In genomic region chr1:184658033-184658432, GRCh38 we compare ENCODE assay signal across 23 cellular contexts.
"Had no signal": no experiment of that assay in that cellular context is flagged by ENCODE, and none has a peak within 500 bp of the region (broad histone marks: within the 10 kb centered on the region; RNA-seq: fewer than 3 reads in every experiment).

No MANE protein-coding gene starts in this region.

- H3K27me3 Mint-ChIP-seq: dendritic cell treated with granulocyte-macrophage colony-stimulating factor and Interleukin-4, amounts not matched to agents 40 ng/mL and 50 ng/mL, for 4 days had no signal

- H3K27me3 ChIP-seq: colonic mucosa, foreskin keratinocyte, gastroesophageal sphincter, heart left ventricle, hepatocyte, left lung had no signal

- H3K27ac ChIP-seq: colonic mucosa, epithelial cell of prostate, foreskin keratinocyte, heart left ventricle, hepatocyte, left lung, lower lobe of right lung had no signal

- H3K4me3 Mint-ChIP-seq: dendritic cell treated with granulocyte-macrophage colony-stimulating factor and Interleukin-4, amounts not matched to agents 40 ng/mL and 50 ng/mL, for 4 days; effector memory CD8-positive, alpha-beta T cell; endodermal cell; immature natural killer cell; mesothelial cell of epicardium; naive B cell had no signal

- H3K27ac Mint-ChIP-seq: dendritic cell treated with granulocyte-macrophage colony-stimulating factor and Interleukin-4, amounts not matched to agents 40 ng/mL and 50 ng/mL, for 4 days; effector memory CD8-positive, alpha-beta T cell; endodermal cell; immature natural killer cell; mesothelial cell of epicardium; naive B cell had no signal

- H2AFZ ChIP-seq: hepatocyte had no signal

- H3K36me3 ChIP-seq: colonic mucosa, gastroesophageal sphincter, heart left ventricle, left lung, lower lobe of right lung had no signal

- H3K4me1 ChIP-seq: colonic mucosa, foreskin keratinocyte, heart left ventricle, left lung, lower lobe of right lung had no signal

- H3K9me3 Mint-ChIP-seq: dendritic cell treated with granulocyte-macrophage colony-stimulating factor and Interleukin-4, amounts not matched to agents 40 ng/mL and 50 ng/mL, for 4 days; effector memory CD8-positive, alpha-beta T cell; endodermal cell; immature natural killer cell; mesothelial cell of epicardium; naive B cell had no signal

- H3K36me3 Mint-ChIP-seq: immature natural killer cell, mesothelial cell of epicardium, naive B cell had no signal

- H3K4me1 Mint-ChIP-seq: naive B cell had no signal

- H3K9me3 ChIP-seq: colonic mucosa, gastroesophageal sphincter, heart left ventricle, left lung, lower lobe of right lung, mucosa of descending colon had no signal

- H3K4me3 ChIP-seq: colonic mucosa, gastroesophageal sphincter, heart left ventricle, hepatocyte, left lung, lower lobe of right lung, mucosa of descending colon had no signal

- H3K4me2 ChIP-seq: hepatocyte had no signal

- DNase-seq: colonic mucosa; cortex of kidney; effector CD8-positive, alpha-beta T cell; effector memory CD8-positive, alpha-beta T cell; endodermal cell; erythroblast; foreskin keratinocyte; heart left ventricle; hypothalamus; immature natural killer cell; islet precursor cell; left cardiac atrium; left lung; left ventricle myocardium superior; lower lobe of right lung; mesenchymal stem cell; mucosa of descending colon; naive B cell had no signal

- H3K79me2 ChIP-seq: hepatocyte had no signal
